In genomic region chr7:96819111-96819700, GRCh38 we compare ENCODE assay signal across 21 cellular contexts.
"Had no signal": no experiment of that assay in that cellular context is flagged by ENCODE, and none has a peak within 500 bp of the region (broad histone marks: within the 10 kb centered on the region; RNA-seq: fewer than 3 reads in every experiment).

No MANE protein-coding gene starts in this region.

- H3K27ac ChIP-seq: RWPE1 had no signal

- H3K4me3 ChIP-seq: MG63 had no signal

- ATAC-seq: HepG2 had no signal

- H3K9me3 ChIP-seq: MG63 had no signal

- H3K27me3 ChIP-seq: MG63 had no signal

- DNase-seq: IMR-90, Karpas-422, KG1, MG63, NCI-H1092, NCI-H1105 treated with DMSO at 0.1 percent for 48 hours, NCI-H1417 treated with DMSO at 0.1 percent for 48 hours, NCI-H146, NCI-H1694 treated with DMSO at 0.1 percent for 48 hours, NCI-H1930, NCI-H2081, NCI-H2107, NCI-H226, NCI-H446, NCI-H510A, NCI-H524 treated with DMSO at 0.1 percent for 48 hours, NCI-H69, NCI-H774, SHP77 had no signal

- H3K36me3 ChIP-seq: MG63 had no signal
